In genomic region chr18:79906706-79907105, GRCh38 we compare ENCODE assay signal across 10 cellular contexts. TPM values are rescaled to one million over a fixed set of nuclear protein-coding genes. Genes with fewer than 3 reads are reported as not detected.
"Had no signal": no experiment of that assay in that cellular context is flagged by ENCODE, and none has a peak within 500 bp of the region (broad histone marks: within the 10 kb centered on the region; RNA-seq: fewer than 3 reads in every experiment).

No MANE protein-coding gene starts in this region.

- H3K27ac ChIP-seq: HL-60 had no signal

- FAIRE-seq: H1, H54, K562 had no signal

- ATAC-seq: GM23338, K562 had no signal

- H3K4me3 ChIP-seq: GM23338, K562 had no signal

- H3K4me3 Mint-ChIP-seq: GM23338, H9, HFFc6 had no signal

- DNase-seq: H9, HCEC 1CT, HFFc6, IMR-90 had no signal

- H3K27ac Mint-ChIP-seq: GM23338, H9, HFFc6 had no signal

RNA-seq across cellular contexts. Expression of gene HSBP1L1, which starts 57.7 kb away (rescaled TPM):
- total RNA-seq: H9, HT1080, K562 had no signal
